8 cellular contexts compared by ENCODE assay signal in genomic region chr17:81682565-81683207, GRCh38. TPM values are rescaled to one million over a fixed set of nuclear protein-coding genes. Genes with fewer than 3 reads are reported as not detected.
DNase-seq lines count a peak whose midpoint lies in the region; ATAC-seq and TF ChIP-seq lines count a peak whose summit lies in the region.

No MANE protein-coding gene starts in this region.

- peak overlapping the region; percentile 89 for H3K4me3 Mint-ChIP-seq in progenitor cell of endocrine pancreas (ENCODE audit: low read depth)

- DNase-seq in GM12865 (ENCODE audit: low read depth): no peak
- DNase-seq in PC-3: no peak
- DNase-seq in epithelial cell of proximal tubule (ENCODE audit: low read depth): no peak
- no peak for DNase-seq in progenitor cell of endocrine pancreas (ENCODE audit: low spot score, unreplicated experiment)
- DNase-seq in SHP77 (lab: John Stamatoyannopoulos, UW): no peak
- no peak for DNase-seq in SW480 (ENCODE audit: low spot score)
- DNase-seq in amygdala (lab: John Stamatoyannopoulos, UW): no peak

- peaks cover 67% of the 10 kb centered on the region for H3K79me2 ChIP-seq in PC-3 (ENCODE audit: low read length)

- H3K9me2 ChIP-seq in PC-3 (replicated peaks; ENCODE audit: low read length): no peaks in the 10 kb centered on the region

- no peak for ATAC-seq in PC-3
- no peak for ATAC-seq in GM18909 (IDR thresholded peaks at IDR 0.05; ENCODE audit: poor library complexity, unreplicated experiment)

- peaks cover 5% of the 10 kb centered on the region for H3F3A ChIP-seq in PC-3 (ENCODE audit: low read length, unreplicated experiment)

- no peaks in the 10 kb centered on the region for H3K9me3 ChIP-seq in PC-3 (ENCODE audit: low read length)

- peak overlapping the region; percentile 95 for H3K9ac ChIP-seq in PC-3 (ENCODE audit: low read length)

- intact Hi-C loops in PC-3 (cut with micrococcal nuclease): no loop called here

- POLR2A ChIA-PET in PC-3 (lab: Charles Lee; ENCODE audit: unreplicated experiment): interaction anchor here (0.5 to 0.7 kb wide), 2 partner anchors 15 to 43 kb away, joined by 3 to 9 read pairs; no protein-coding TSS in a partner anchor

- TF ChIP-seq CTCF in GM12865 (IDR thresholded peaks at IDR 0.05; ENCODE audit: insufficient read depth, low read depth, low read length, missing control alignments): no peak
- TF ChIP-seq CTCF in PC-3 (conservative IDR thresholded peaks at IDR 0.05; ENCODE audit: low read depth, low read length): no peak
- no peak for TF ChIP-seq CTCF in epithelial cell of proximal tubule (conservative IDR thresholded peaks at IDR 0.05; ENCODE audit: low read depth, low read length)
- TF ChIP-seq CTCF in progenitor cell of endocrine pancreas (IDR thresholded peaks at IDR 0.05; ENCODE audit: unreplicated experiment): no peak

- peak overlapping the region; percentile 88 for H3K27ac Mint-ChIP-seq in progenitor cell of endocrine pancreas

- no peaks in the 10 kb centered on the region for H3K27me3 Mint-ChIP-seq in progenitor cell of endocrine pancreas

- no peaks in the 10 kb centered on the region for H3K27me3 ChIP-seq in PC-3 (ENCODE audit: low read length)

- peak overlapping the region; percentile 38; the same call in 1 of the 2 replicates for H3K27ac ChIP-seq in PC-3 (ENCODE audit: low read length)

- H4K20me1 ChIP-seq in PC-3 (ENCODE audit: low read length): peaks cover 31% of the 10 kb centered on the region

- peak overlapping the region; percentile 88 for H3K4me3 ChIP-seq in GM12865 (ENCODE audit: low read depth, low read length)
- peak overlapping the region; percentile 87 for H3K4me3 ChIP-seq in PC-3 (ENCODE audit: low read length)
- peak overlapping the region; percentile 96 for H3K4me3 ChIP-seq in epithelial cell of proximal tubule (ENCODE audit: low read depth, low read length)

- peaks cover 21% of the 10 kb centered on the region for H3K36me3 ChIP-seq in PC-3 (ENCODE audit: low read depth, low read length)

- no TSS peak for BruUV-seq in PC-3 (replicated peaks; lab: Mats Ljungman, UMichigan)

- H3K9me3 Mint-ChIP-seq in progenitor cell of endocrine pancreas (ENCODE audit: low read depth): no peaks in the 10 kb centered on the region

- H3K4me1 Mint-ChIP-seq in progenitor cell of endocrine pancreas (ENCODE audit: low read depth): peaks cover 13% of the 10 kb centered on the region

- H3K36me3 Mint-ChIP-seq in progenitor cell of endocrine pancreas (ENCODE audit: insufficient read depth): peaks cover 8% of the 10 kb centered on the region

- H2AFZ ChIP-seq in PC-3 (ENCODE audit: low read length): peak overlapping the region; percentile 83

- peak overlapping the region; percentile 82 for H3K4me2 ChIP-seq in PC-3 (ENCODE audit: low read length)

- CTCF ChIA-PET in PC-3 (lab: Charles Lee): interaction anchor here (0.6 kb wide), 1 partner anchor 31 kb away, joined by 6 read pairs; no protein-coding TSS in a partner anchor

- H3K4me1 ChIP-seq in PC-3 (ENCODE audit: insufficient read depth, low read length): peaks cover 24% of the 10 kb centered on the region

RNA-seq across cellular contexts. Expression of gene ARL16, which starts 0.9 kb away (rescaled TPM):
- total RNA-seq in PC-3 (2014; rRNA removed) (52.6 and 68.8 TPM in 2 replicates), epithelial cell of proximal tubule (43.5 and 59.0 TPM in 2 replicates), progenitor cell of endocrine pancreas (42.1 TPM in 2 replicates)

RNA-seq across cellular contexts. Expression of gene HGS, which starts 1.1 kb away (rescaled TPM):
- total RNA-seq in PC-3 (2014; rRNA removed) (177 and 194 TPM in 2 replicates), epithelial cell of proximal tubule (122 and 144 TPM in 2 replicates), progenitor cell of endocrine pancreas (127 and 141 TPM in 2 replicates)

RNA-seq across cellular contexts. Expression of gene CCDC137, which starts 16.1 kb away (rescaled TPM):
- 49.9 and 71.0 TPM in 2 replicates for total RNA-seq in PC-3 (2014; rRNA removed)
- total RNA-seq in epithelial cell of proximal tubule: 32.7 and 33.2 TPM in 2 replicates
- total RNA-seq in progenitor cell of endocrine pancreas: 24.8 and 26.6 TPM in 2 replicates

RNA-seq across cellular contexts. Expression of gene OXLD1, which starts 16.3 kb away (rescaled TPM):
- total RNA-seq in PC-3 (2014; rRNA removed) (46.7 and 68.9 TPM in 2 replicates), epithelial cell of proximal tubule (24.4 and 30.6 TPM in 2 replicates), progenitor cell of endocrine pancreas (18.6 and 23.6 TPM in 2 replicates)

RNA-seq across cellular contexts. Expression of gene MRPL12, which starts 20.5 kb away (rescaled TPM):
- total RNA-seq in PC-3 (2014; rRNA removed) (100 and 108 TPM in 2 replicates), epithelial cell of proximal tubule (127 and 218 TPM in 2 replicates), progenitor cell of endocrine pancreas (63.6 and 63.9 TPM in 2 replicates)
